24 cellular contexts compared by ENCODE assay signal in genomic region chr5:173053041-173053440, GRCh38. TPM values are rescaled to one million over a fixed set of nuclear protein-coding genes. Genes with fewer than 3 reads are reported as not detected.
DNase-seq lines count a peak whose midpoint lies in the region; ATAC-seq and TF ChIP-seq lines count a peak whose summit lies in the region.
"Had no signal": no experiment of that assay in that cellular context is flagged by ENCODE, and none has a peak within 500 bp of the region (broad histone marks: within the 10 kb centered on the region; RNA-seq: fewer than 3 reads in every experiment).

No MANE protein-coding gene starts in this region.

- no TSS peak for BruUV-seq in PC-9 (replicated peaks; lab: Mats Ljungman, UMichigan)

- CTCF ChIA-PET in activated naive CD4-positive, alpha-beta T cell treated with anti-CD3 and anti-CD28 coated beads, Interleukin-2, amount 10 ng/mL, durations not matched to agents 7 days and 5 days (lab: Charles Lee), result no interaction called here
- CTCF ChIA-PET in PC-9 (lab: Charles Lee), result no interaction called here

- no peak for ATAC-seq in stimulated activated naive CD8-positive, alpha-beta T cell treated with anti-CD3 and anti-CD28 coated beads, Interleukin-15, Interleukin-2, amounts not matched to agents 100 U/mL and 50 U/mL, for 24 hours
- ATAC-seq in HG02884 (IDR thresholded peaks at IDR 0.05; ENCODE audit: unreplicated experiment), result no peak
- ATAC-seq: HCT116, HepG2 had no signal

- H3K4me2 ChIP-seq in OCI-LY3 (ENCODE audit: low read length) (peak overlapping the region; percentile 100), PC-9 (no peak overlapping the region)

- H3K4me3 Mint-ChIP-seq in activated naive CD4-positive, alpha-beta T cell treated with anti-CD3 and anti-CD28 coated beads, Interleukin-2, amount 50 U/mL, for 24 hours, result no peak overlapping the region
- no peak overlapping the region for H3K4me3 Mint-ChIP-seq in activated naive CD4-positive, alpha-beta T cell treated with anti-CD3 and anti-CD28 coated beads, Interleukin-2, amount 10 ng/mL, durations not matched to agents 7 days and 5 days
- peak overlapping the region; percentile 33 for H3K4me3 Mint-ChIP-seq in neural crest cell
- H3K4me3 Mint-ChIP-seq: B cell had no signal

- H3K9ac ChIP-seq in OCI-LY3 (ENCODE audit: low read length), result peak overlapping the region; percentile 60

- POLR2A ChIA-PET in PC-9 (lab: Charles Lee; ENCODE audit: unreplicated experiment), result no interaction called here

- H3K4me1 ChIP-seq in OCI-LY3 (ENCODE audit: low read length) (peaks cover 36% of the 10 kb centered on the region), PC-9 (replicated peaks; ENCODE audit: insufficient read depth) (peaks cover 21% of the 10 kb centered on the region)

- peak overlapping the region; percentile 71 for H3K4me3 ChIP-seq in OCI-LY3 (ENCODE audit: low read length)
- H3K4me3 ChIP-seq in PC-9, result no peak overlapping the region

- H2AFZ ChIP-seq in OCI-LY3 (ENCODE audit: low read depth, low read length) (peak overlapping the region; percentile 94), PC-9 (no peak overlapping the region)

- H3K9me3 Mint-ChIP-seq in activated naive CD4-positive, alpha-beta T cell treated with anti-CD3 and anti-CD28 coated beads, Interleukin-2, amount 50 U/mL, for 24 hours, result no peaks in the 10 kb centered on the region
- H3K9me3 Mint-ChIP-seq in activated naive CD4-positive, alpha-beta T cell treated with anti-CD3 and anti-CD28 coated beads, Interleukin-2, amount 10 ng/mL, durations not matched to agents 7 days and 5 days, result no peaks in the 10 kb centered on the region
- no peaks in the 10 kb centered on the region for H3K9me3 Mint-ChIP-seq in neural crest cell

- no peaks in the 10 kb centered on the region for H3K9me3 ChIP-seq in OCI-LY3 (ENCODE audit: insufficient read depth, low read length)
- no peaks in the 10 kb centered on the region for H3K9me3 ChIP-seq in PC-9 (ENCODE audit: insufficient read depth, low read depth)

- H4K20me1 ChIP-seq in OCI-LY3 (ENCODE audit: insufficient read depth, low read length) (no peaks in the 10 kb centered on the region), PC-9 (ENCODE audit: insufficient read depth) (no peaks in the 10 kb centered on the region; the same call in 1 of the 2 replicates)

- no peak for DNase-seq in activated naive CD4-positive, alpha-beta T cell treated with anti-CD3 and anti-CD28 coated beads, Interleukin-2, amount 10 ng/mL, durations not matched to agents 7 days and 5 days
- DNase-seq in dermis microvascular lymphatic vessel endothelial cell (ENCODE audit: low read depth in 2 of 2), result peak; percentile 60 to 73
- DNase-seq in neural crest cell (ENCODE audit: low read depth, low spot score), result no peak
- no peak for DNase-seq in stimulated activated naive CD8-positive, alpha-beta T cell treated with anti-CD3 and anti-CD28 coated beads, Interleukin-15, Interleukin-2, amounts not matched to agents 100 U/mL and 50 U/mL, for 24 hours
- DNase-seq in PC-9, result no peak
- DNase-seq: 8988T, COR-L47, DMS153, GF-D8, Karpas-422, MM.1S, NCI-H1092, NCI-H1436 treated with DMSO at 0.1 percent for 48 hours, NCI-H2029 treated with DMSO at 0.1 percent for 48 hours, NCI-H2171 treated with DMSO at 0.1 percent for 48 hours, NCI-H446, NCI-H526 treated with DMSO at 0.1 percent for 48 hours, SHP77 had no signal

- no peaks in the 10 kb centered on the region for H3K36me3 Mint-ChIP-seq in activated naive CD4-positive, alpha-beta T cell treated with anti-CD3 and anti-CD28 coated beads, Interleukin-2, amount 50 U/mL, for 24 hours
- no peaks in the 10 kb centered on the region for H3K36me3 Mint-ChIP-seq in activated naive CD4-positive, alpha-beta T cell treated with anti-CD3 and anti-CD28 coated beads, Interleukin-2, amount 10 ng/mL, durations not matched to agents 7 days and 5 days
- no peaks in the 10 kb centered on the region for H3K36me3 Mint-ChIP-seq in neural crest cell (ENCODE audit: low read depth)

- H3K27me3 Mint-ChIP-seq in activated naive CD4-positive, alpha-beta T cell treated with anti-CD3 and anti-CD28 coated beads, Interleukin-2, amount 50 U/mL, for 24 hours, result no peaks in the 10 kb centered on the region
- H3K27me3 Mint-ChIP-seq in activated naive CD4-positive, alpha-beta T cell treated with anti-CD3 and anti-CD28 coated beads, Interleukin-2, amount 10 ng/mL, durations not matched to agents 7 days and 5 days, result peaks cover 10% of the 10 kb centered on the region
- H3K27me3 Mint-ChIP-seq in neural crest cell (ENCODE audit: low read depth), result peaks cover 32% of the 10 kb centered on the region

- 0 out of 2 replicates have a peak overlapping the region, but pooled peaks have one; percentile 6 for H3K27ac ChIP-seq in OCI-LY3 (ENCODE audit: low read length)
- H3K27ac ChIP-seq in PC-9, result no peak overlapping the region

- intact Hi-C loops in PC-9 (cut with micrococcal nuclease; ENCODE audit: unreplicated experiment), result loop anchor here (10.0 kb wide), 1 partner anchor 288 kb away; no protein-coding TSS in a partner anchor

- H3K79me2 ChIP-seq in OCI-LY3 (ENCODE audit: low read length), result peaks cover 8% of the 10 kb centered on the region
- peaks cover 4% of the 10 kb centered on the region; the same call in 1 of the 2 replicates for H3K79me2 ChIP-seq in PC-9 (ENCODE audit: low read depth)

- TF ChIP-seq CTCF in OCI-LY3 (IDR thresholded peaks at IDR 0.05; ENCODE audit: low read depth, low read length) (no peak), neural crest cell (conservative IDR thresholded peaks at IDR 0.05) (no peak), PC-9 (conservative IDR thresholded peaks at IDR 0.05) (no peak)

- peaks cover 9% of the 10 kb centered on the region for H3F3A ChIP-seq in PC-9 (ENCODE audit: insufficient read depth, low read depth)

- peaks cover 39% of the 10 kb centered on the region for H3K4me1 Mint-ChIP-seq in activated naive CD4-positive, alpha-beta T cell treated with anti-CD3 and anti-CD28 coated beads, Interleukin-2, amount 50 U/mL, for 24 hours
- peaks cover 35% of the 10 kb centered on the region for H3K4me1 Mint-ChIP-seq in activated naive CD4-positive, alpha-beta T cell treated with anti-CD3 and anti-CD28 coated beads, Interleukin-2, amount 10 ng/mL, durations not matched to agents 7 days and 5 days
- H3K4me1 Mint-ChIP-seq in neural crest cell, result peaks cover 20% of the 10 kb centered on the region

- H3K27ac Mint-ChIP-seq in activated naive CD4-positive, alpha-beta T cell treated with anti-CD3 and anti-CD28 coated beads, Interleukin-2, amount 50 U/mL, for 24 hours, result peak overlapping the region; percentile 17
- H3K27ac Mint-ChIP-seq in activated naive CD4-positive, alpha-beta T cell treated with anti-CD3 and anti-CD28 coated beads, Interleukin-2, amount 10 ng/mL, durations not matched to agents 7 days and 5 days, result no peak overlapping the region
- no peak overlapping the region for H3K27ac Mint-ChIP-seq in neural crest cell (ENCODE audit: unreplicated experiment)
- H3K27ac Mint-ChIP-seq: B cell had no signal

- H3K36me3 ChIP-seq in OCI-LY3 (replicated peaks; ENCODE audit: low read depth, low read length), result no peaks in the 10 kb centered on the region
- no peaks in the 10 kb centered on the region for H3K36me3 ChIP-seq in PC-9 (ENCODE audit: low read depth)

- no peaks in the 10 kb centered on the region for H3K9me2 ChIP-seq in PC-9 (ENCODE audit: insufficient read depth)

- H3K27me3 ChIP-seq in OCI-LY3 (ENCODE audit: low read depth, low read length) (no peaks in the 10 kb centered on the region; the same call in 1 of the 2 replicates), PC-9 (ENCODE audit: insufficient read depth, low read depth) (no peaks in the 10 kb centered on the region)

RNA-seq across cellular contexts. Expression of gene CREBRF, which starts 3.1 kb away (rescaled TPM):
- total RNA-seq in dermis microvascular lymphatic vessel endothelial cell (16.3 and 21.5 TPM in 2 replicates), neural crest cell (4.6 and 5.2 TPM in 2 replicates), PC-9 (2021) (16.9 and 21.9 TPM in 2 replicates)

Comparison
In these comparisons a context has a peak if more than half of its experiments do, and no peak if none do; other contexts are left out.
1. DNase-seq: peak in dermis microvascular lymphatic vessel endothelial cell (2 of 2); none in activated naive CD4-positive, alpha-beta T cell treated with anti-CD3 and anti-CD28 coated beads, Interleukin-2, amount 10 ng/mL, durations not matched to agents 7 days and 5 days (single experiment), neural crest cell (single experiment), stimulated activated naive CD8-positive, alpha-beta T cell treated with anti-CD3 and anti-CD28 coated beads, Interleukin-15, Interleukin-2, amounts not matched to agents 100 U/mL and 50 U/mL, for 24 hours (single experiment) and PC-9 (0 of 2).